ENCODE assay signal across 9 cellular contexts in genomic region chr20:56400001-56400640, GRCh38. TPM values are rescaled to one million over a fixed set of nuclear protein-coding genes. Genes with fewer than 3 reads are reported as not detected.
DNase-seq lines count a peak whose midpoint lies in the region; ATAC-seq, FAIRE-seq and TF ChIP-seq lines count a peak whose summit lies in the region.
"Had no signal": no experiment of that assay in that cellular context is flagged by ENCODE, and none has a peak within 500 bp of the region (broad histone marks: within the 10 kb centered on the region; RNA-seq: fewer than 3 reads in every experiment).

No MANE protein-coding gene starts in this region.

- H3K4me1 ChIP-seq in A549 (no peaks in the 10 kb centered on the region), OCI-LY1 (ENCODE audit: insufficient read depth, low read length, severe bottlenecking) (no peaks in the 10 kb centered on the region), foreskin keratinocyte (no peaks in the 10 kb centered on the region)

- H3K9me3 ChIP-seq in A549 (no peaks in the 10 kb centered on the region), OCI-LY1 (ENCODE audit: low read length) (no peaks in the 10 kb centered on the region)

- H3K4me1 Mint-ChIP-seq in activated T-cell treated with anti-CD3 and anti-CD28 coated beads, Interleukin-2, amount 50 U/mL, for 72 hours (ENCODE audit: low read depth) = peaks cover 11% of the 10 kb centered on the region

- DNase-seq in A549 (ENCODE audit: low read depth in 1 of 2, low spot score in 1 of 2) (peak; percentile 41 to 71), GM12891 (ENCODE audit: insufficient read length, low spot score) (no peak), foreskin keratinocyte (peak in 1 of 2 donors; percentile 34), pons (ENCODE audit: low spot score) (peak; percentile 85)
- DNase-seq in activated T-cell treated with anti-CD3 and anti-CD28 coated beads, Interleukin-2, amount 50 U/mL, for 72 hours = peak; percentile 58 to 73
- DNase-seq: right cardiac atrium had no signal

- H3K9me2 ChIP-seq in OCI-LY1 (ENCODE audit: low read depth, low read length) = no peaks in the 10 kb centered on the region

- H3K36me3 Mint-ChIP-seq in activated T-cell treated with anti-CD3 and anti-CD28 coated beads, Interleukin-2, amount 50 U/mL, for 72 hours (ENCODE audit: insufficient read depth in 2 of 2) = peaks cover 16 to 47% of the 10 kb centered on the region in 2 donors

- FAIRE-seq in A549 (lab: Jason Lieb, UNC) (no peak), GM12891 (lab: Jason Lieb, UNC) (peak; percentile 69)

- CTCF ChIA-PET in A549 (lab: Yijun Ruan, JAX) = interaction anchor here (0.9 to 1.6 kb wide), 5 partner anchors 8 to 115 kb away, joined by 3 to 6 read pairs (median 3); partner anchors contain the start of genes AURKA, CASS4 and CSTF1

- peaks cover 6% of the 10 kb centered on the region; the same call in 1 of the 2 replicates for H3K79me2 ChIP-seq in OCI-LY1 (ENCODE audit: insufficient read depth, low read length)

- TF ChIP-seq POLR2A in A549 (IDR thresholded peaks at IDR 0.05; ENCODE audit: low read length) (no peak), GM12891 (IDR thresholded peaks at IDR 0.05; ENCODE audit: low read depth, low read length) (no peak), GM18505 (IDR thresholded peaks at IDR 0.05; ENCODE audit: borderline replicate concordance, extremely low read depth, insufficient read depth, insufficient read length) (no peak)

- H3K9ac ChIP-seq in OCI-LY1 (ENCODE audit: low read length) = no peak overlapping the region

- no peaks in the 10 kb centered on the region for H3K27me3 ChIP-seq in OCI-LY1 (ENCODE audit: insufficient read depth, low read length)
- no peaks in the 10 kb centered on the region for H3K27me3 ChIP-seq in foreskin keratinocyte

- H3K27ac ChIP-seq in A549 (no peak overlapping the region), OCI-LY1 (ENCODE audit: low read depth, low read length, poor library complexity, severe bottlenecking) (no peak overlapping the region), foreskin keratinocyte (no peak overlapping the region)

- peak overlapping the region in 1 of 2 donors; percentile 32 for H3K4me3 Mint-ChIP-seq in activated T-cell treated with anti-CD3 and anti-CD28 coated beads, Interleukin-2, amount 50 U/mL, for 72 hours

- H3K4me2 ChIP-seq in A549 (no peak overlapping the region), OCI-LY1 (ENCODE audit: low read length) (no peak overlapping the region)

- H3K4me3 ChIP-seq in A549 (no peak overlapping the region), OCI-LY1 (ENCODE audit: low read depth, low read length, poor library complexity, severe bottlenecking) (no peak overlapping the region)

- H4K20me1 ChIP-seq in OCI-LY1 (ENCODE audit: insufficient read depth, low read length) = 0 out of 2 replicates have a peak, but pooled peaks cover 2% of the 10 kb centered on the region

- POLR2A ChIA-PET in A549 (lab: Yijun Ruan, JAX) = no interaction called here

- no peak overlapping the region for H2AFZ ChIP-seq in OCI-LY1 (ENCODE audit: low read length)

- TF ChIP-seq CTCF in A549 (IDR thresholded peaks at IDR 0.05) = peak; percentile 75
- peak; percentile 80 for TF ChIP-seq CTCF in OCI-LY1 (IDR thresholded peaks at IDR 0.05; ENCODE audit: low read length)
- peak; percentile 79 for TF ChIP-seq CTCF in foreskin keratinocyte (conservative IDR thresholded peaks at IDR 0.05)

- TF ChIP-seq EP300 in A549 (IDR thresholded peaks at IDR 0.05) = no peak

- peaks cover 98% of the 10 kb centered on the region for H3K36me3 ChIP-seq in OCI-LY1 (ENCODE audit: insufficient read depth, low read length)

- no peaks in the 10 kb centered on the region for H3K9me3 Mint-ChIP-seq in activated T-cell treated with anti-CD3 and anti-CD28 coated beads, Interleukin-2, amount 50 U/mL, for 72 hours

- peak; percentile 48 to 53; a peak in 3 of 5 replicates for TF ChIP-seq RAD21 in A549 (conservative IDR thresholded peaks at IDR 0.05 in 1 of 2, IDR thresholded peaks at IDR 0.05 in 1 of 2)

- peak; percentile 78 to 79; a peak in 5 of 6 replicates for ATAC-seq in A549
- peak; percentile 64 for ATAC-seq in HG03565 (IDR thresholded peaks at IDR 0.05; ENCODE audit: unreplicated experiment)
- peak; percentile 54 to 67 for ATAC-seq in activated T-cell treated with anti-CD3 and anti-CD28 coated beads, Interleukin-2, amount 50 U/mL, for 72 hours (replicated peaks in 1 of 2)
- peak; percentile 72 for ATAC-seq in foreskin keratinocyte
- ATAC-seq in GM18505 (IDR thresholded peaks at IDR 0.05; ENCODE audit: unreplicated experiment) = no peak

- 0 out of 2 replicates have a peak, but pooled peaks cover 4% of the 10 kb centered on the region for H3F3A ChIP-seq in OCI-LY1 (ENCODE audit: insufficient read depth, low read length)

- H3K27ac Mint-ChIP-seq in activated T-cell treated with anti-CD3 and anti-CD28 coated beads, Interleukin-2, amount 50 U/mL, for 72 hours = peak overlapping the region; percentile 58

- no peaks in the 10 kb centered on the region for H3K27me3 Mint-ChIP-seq in activated T-cell treated with anti-CD3 and anti-CD28 coated beads, Interleukin-2, amount 50 U/mL, for 72 hours (ENCODE audit: low read depth)

TF ChIP-seq in A549, 52 proteins besides CTCF, POLR2A, EP300 and RAD21:
- TF ChIP-seq CEBPB (IDR thresholded peaks at IDR 0.05) = no peak
- TF ChIP-seq SMC3 (IDR thresholded peaks at IDR 0.05) = peak; percentile 50; the same call in 2 of the 3 replicates

TF ChIP-seq in GM12891, 5 proteins besides CTCF, POLR2A, EP300 and RAD21:
- TF ChIP-seq TAF1 (IDR thresholded peaks at IDR 0.05; ENCODE audit: low read depth, low read length) (no peak), PAX5 (IDR thresholded peaks at IDR 0.05; ENCODE audit: insufficient read depth, low read length, severe bottlenecking) (no peak), SPI1 (IDR thresholded peaks at IDR 0.05; ENCODE audit: low read depth, low read length) (no peak), POU2F2 (IDR thresholded peaks at IDR 0.05; ENCODE audit: low read depth, low read length) (no peak), POLR2AphosphoS5 (IDR thresholded peaks at IDR 0.05; ENCODE audit: low read depth, low read length) (no peak)

RNA-seq across cellular contexts. Expression of gene CSTF1, which starts 7.7 kb away (rescaled TPM):
- polyA plus RNA-seq in A549 (2011; rRNA removed) (79.9 and 96.3 TPM in 2 replicates), A549 (2017; fragmentation: RNase III; extraction: RNeasy Plus Mini Kit Qiagen cat#74134 plus additional on column Dnase treatment) (37.1 to 40.9 TPM (median 37.6 TPM) in 3 replicates), foreskin keratinocyte (20.5 and 25.1 TPM in 2 replicates)
- 43.8 and 47.8 TPM in 2 replicates for polyA plus RNA-seq in A549 (2012; cell fraction: cytosol; rRNA removed)
- polyA plus RNA-seq in A549 (2012; cell fraction: nucleus; rRNA removed) = 41.3 and 44.8 TPM in 2 replicates
- polyA minus RNA-seq in A549 (2011; rRNA and poly(A)+ RNA removed) = 114 and 140 TPM in 2 replicates
- 26.7 TPM for polyA plus RNA-seq in GM12891 (2012; ENCODE audit: low read depth, missing spikeins)
- total RNA-seq in activated T-cell treated with anti-CD3 and anti-CD28 coated beads, Interleukin-2, amount 50 U/mL, for 72 hours = 10 to 100 TPM; 63.7 to 74.5 TPM
- 39.8 and 40.2 TPM in 2 replicates for total RNA-seq in foreskin keratinocyte

RNA-seq across cellular contexts. Expression of gene AURKA, which starts 8.1 kb away (rescaled TPM):
- polyA plus RNA-seq in A549 (2011; rRNA removed) = 116 and 123 TPM in 2 replicates
- 86.3 and 92.5 TPM in 2 replicates for polyA plus RNA-seq in A549 (2012; cell fraction: cytosol; rRNA removed)
- polyA plus RNA-seq in A549 (2012; cell fraction: nucleus; rRNA removed) = 55.4 and 79.5 TPM in 2 replicates
- 107 to 125 TPM (median 117 TPM) in 3 replicates for polyA plus RNA-seq in A549 (2017; fragmentation: RNase III; extraction: RNeasy Plus Mini Kit Qiagen cat#74134 plus additional on column Dnase treatment)
- 63.4 and 70.5 TPM in 2 replicates for polyA minus RNA-seq in A549 (2011; rRNA and poly(A)+ RNA removed)
- 30.3 TPM for polyA plus RNA-seq in GM12891 (2012; ENCODE audit: low read depth, missing spikeins)
- 100 to 1,000 TPM; 110 to 142 TPM for total RNA-seq in activated T-cell treated with anti-CD3 and anti-CD28 coated beads, Interleukin-2, amount 50 U/mL, for 72 hours
- total RNA-seq in foreskin keratinocyte = 59.4 and 77.9 TPM in 2 replicates
- 38.0 and 57.6 TPM in 2 replicates for polyA plus RNA-seq in foreskin keratinocyte

RNA-seq across cellular contexts. Expression of gene CASS4, which starts 11.9 kb away (rescaled TPM):
- 0.09 and 0.19 TPM in 2 replicates for polyA plus RNA-seq in A549 (2011; rRNA removed)
- 0.01 and 0.03 TPM in 2 replicates for polyA plus RNA-seq in A549 (2012; cell fraction: cytosol; rRNA removed)
- polyA plus RNA-seq in A549 (2012; cell fraction: nucleus; rRNA removed) = 0.05 and 0.07 TPM in 2 replicates
- 0.03 to 0.09 TPM (median 0.07 TPM) in 3 replicates for polyA plus RNA-seq in A549 (2017; fragmentation: RNase III; extraction: RNeasy Plus Mini Kit Qiagen cat#74134 plus additional on column Dnase treatment)
- 0.08 and 0.19 TPM in 2 replicates for polyA minus RNA-seq in A549 (2011; rRNA and poly(A)+ RNA removed)
- polyA plus RNA-seq in GM12891 (2012; ENCODE audit: low read depth, missing spikeins) = 0.58 TPM
- total RNA-seq in activated T-cell treated with anti-CD3 and anti-CD28 coated beads, Interleukin-2, amount 50 U/mL, for 72 hours = 1 to 10 TPM; 3.5 to 6.9 TPM
- not detected in 2 replicates for total RNA-seq in foreskin keratinocyte
- polyA plus RNA-seq in foreskin keratinocyte = 0.01 TPM in 1 of 2 replicates, not detected in the other

RNA-seq across cellular contexts. Expression of gene FAM210B, which starts 41.3 kb away (rescaled TPM):
- polyA plus RNA-seq in A549 (2011; rRNA removed) (12.9 and 13.1 TPM in 2 replicates), A549 (2017; fragmentation: RNase III; extraction: RNeasy Plus Mini Kit Qiagen cat#74134 plus additional on column Dnase treatment) (9.1 to 10.8 TPM (median 9.6 TPM) in 3 replicates), foreskin keratinocyte (14.7 and 19.1 TPM in 2 replicates)
- 4.7 and 6.9 TPM in 2 replicates for polyA plus RNA-seq in A549 (2012; cell fraction: cytosol; rRNA removed)
- 2.4 and 3.0 TPM in 2 replicates for polyA plus RNA-seq in A549 (2012; cell fraction: nucleus; rRNA removed)
- 5.9 and 8.5 TPM in 2 replicates for polyA minus RNA-seq in A549 (2011; rRNA and poly(A)+ RNA removed)
- 1.4 TPM for polyA plus RNA-seq in GM12891 (2012; ENCODE audit: low read depth, missing spikeins)
- total RNA-seq in activated T-cell treated with anti-CD3 and anti-CD28 coated beads, Interleukin-2, amount 50 U/mL, for 72 hours = 1 to 10 TPM; 4.6 to 4.9 TPM
- 20.7 and 24.1 TPM in 2 replicates for total RNA-seq in foreskin keratinocyte
